20 cellular contexts compared by ENCODE assay signal in the genomic region with DNA sequence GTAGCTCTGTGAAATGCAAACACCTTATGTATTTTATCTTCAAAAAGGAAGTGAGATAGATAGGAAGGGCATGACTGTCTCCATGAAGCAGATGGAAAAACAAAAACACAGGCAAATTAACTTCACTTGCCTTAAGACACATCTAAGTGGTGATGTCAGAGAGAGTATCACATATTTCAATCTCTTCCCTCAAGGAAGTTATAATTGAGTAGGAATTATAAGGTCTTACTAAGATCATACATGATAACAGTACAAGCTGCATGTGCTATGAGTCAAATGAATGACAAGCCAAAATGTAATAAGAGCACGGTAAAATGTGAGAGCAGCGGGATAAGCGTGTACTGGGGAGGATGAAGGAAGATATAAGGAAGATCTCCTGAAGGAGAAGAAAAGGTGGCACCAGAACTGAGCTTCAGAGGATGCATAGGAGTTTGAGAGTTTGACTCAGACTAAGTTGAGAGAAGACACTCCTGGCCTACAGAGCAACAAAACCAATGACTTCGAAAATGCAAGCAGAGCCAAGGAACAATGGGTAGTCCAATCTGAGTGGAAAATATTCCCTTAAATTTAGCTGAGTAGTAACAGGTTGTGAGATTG. TPM values are rescaled to one million over a fixed set of nuclear protein-coding genes. Genes with fewer than 3 reads are reported as not detected.
DNase-seq lines count a peak whose midpoint lies in the region; ATAC-seq, FAIRE-seq and TF ChIP-seq lines count a peak whose summit lies in the region.
"Had no signal": no experiment of that assay in that cellular context is flagged by ENCODE, and none has a peak within 500 bp of the region (broad histone marks: within the 10 kb centered on the region; RNA-seq: fewer than 3 reads in every experiment).

No MANE protein-coding gene starts in this region.

- H3K23ac ChIP-seq in trophoblast cell (ENCODE audit: low read length): no peak overlapping the region

- peaks cover 2% of the 10 kb centered on the region for H3F3A ChIP-seq in SK-N-SH (replicated peaks; ENCODE audit: insufficient read depth)

- H4K8ac ChIP-seq in trophoblast cell (ENCODE audit: low read depth, low read length): no peak overlapping the region

- TF ChIP-seq CTCF in SK-N-SH (IDR thresholded peaks at IDR 0.05): no peak

- H3K79me2 ChIP-seq in SK-N-SH (ENCODE audit: insufficient read depth) (no peaks in the 10 kb centered on the region), trophoblast cell (ENCODE audit: control insufficient read depth, insufficient read depth, low read length, poor library complexity) (no peaks in the 10 kb centered on the region)

- H4K91ac ChIP-seq in trophoblast cell (ENCODE audit: low read depth, low read length): no peak overlapping the region

- no peak for TF ChIP-seq POLR2A in GM12891 (IDR thresholded peaks at IDR 0.05; ENCODE audit: low read depth, low read length)

- no peaks in the 10 kb centered on the region for H3K27me3 Mint-ChIP-seq in activated naive CD8-positive, alpha-beta T cell treated with anti-CD3 and anti-CD28 coated beads for 36 hours

- H3K36me3 ChIP-seq in SK-N-SH (replicated peaks in 1 of 2; ENCODE audit: control insufficient read depth in 1 of 2, insufficient read depth in 2 of 2, low read length in 1 of 2) (no peaks in the 10 kb centered on the region), trophoblast cell (ENCODE audit: control insufficient read depth in 1 of 2, insufficient read depth in 2 of 2, low read length in 2 of 2) (no peaks in the 10 kb centered on the region)
- H3K36me3 ChIP-seq: BE2C had no signal

- no peak overlapping the region for H3K9ac ChIP-seq in SK-N-SH
- no peak overlapping the region for H3K9ac ChIP-seq in trophoblast cell (ENCODE audit: low read length)

- no peak overlapping the region for H2BK12ac ChIP-seq in trophoblast cell (ENCODE audit: low read length)

- H4K20me1 ChIP-seq in SK-N-SH (ENCODE audit: insufficient read depth): no peaks in the 10 kb centered on the region

- no peak for ATAC-seq in HG02610 (IDR thresholded peaks at IDR 0.05; ENCODE audit: unreplicated experiment)

- no peak overlapping the region for H3K14ac ChIP-seq in trophoblast cell (ENCODE audit: low read length)

- FAIRE-seq in GM12891 (lab: Jason Lieb, UNC): peak; percentile 26
- FAIRE-seq: A204.1, GM18507 had no signal

- CTCF ChIA-PET in SK-N-SH (lab: Yijun Ruan, JAX): interaction anchor here (0.9 to 1.5 kb wide), 2 partner anchors 19 to 133 kb away, joined by 3 read pairs; no protein-coding TSS in a partner anchor

- peaks cover 3% of the 10 kb centered on the region for H3K4me1 Mint-ChIP-seq in activated naive CD8-positive, alpha-beta T cell treated with anti-CD3 and anti-CD28 coated beads for 36 hours

- DNase-seq in GM12891 (ENCODE audit: insufficient read length, low spot score) (no peak), SK-N-SH (no peak), epithelial cell of prostate (ENCODE audit: low read depth, low spot score) (peak; percentile 10), trophoblast cell (peak; percentile 27 to 87), AG20443 (ENCODE audit: low spot score) (no peak)
- DNase-seq in activated naive CD8-positive, alpha-beta T cell treated with anti-CD3 and anti-CD28 coated beads for 36 hours: no peak
- DNase-seq: BE2C, DMS79, GOT3, HCEC 1CT, KG1, NCI-H1105 treated with DMSO at 0.1 percent for 48 hours, NCI-H2029 treated with DMSO at 0.1 percent for 48 hours, NCI-H345, NCI-H524 treated with DMSO at 0.1 percent for 48 hours, Right ventricle myocardium superior had no signal

- H2BK120ac ChIP-seq in trophoblast cell (ENCODE audit: insufficient read depth, low read length, poor library complexity): no peak overlapping the region

- H3K9me3 ChIP-seq in SK-N-SH (no peaks in the 10 kb centered on the region), trophoblast cell (ENCODE audit: insufficient read depth, low read depth, low read length) (no peaks in the 10 kb centered on the region)
- H3K9me3 ChIP-seq: BE2C had no signal

- H3K4me1 ChIP-seq in SK-N-SH (ENCODE audit: control insufficient read depth in 1 of 2, insufficient read depth in 2 of 2, low read depth in 1 of 2, low read length in 1 of 2) (peaks cover 0 to 2% of the 10 kb centered on the region in 2 experiments; a peak in 2 of 4 replicates), trophoblast cell (ENCODE audit: control insufficient read depth in 1 of 2, insufficient read depth in 2 of 2, low read length in 2 of 2) (peaks cover 0 to 3% of the 10 kb centered on the region in 2 experiments)
- H3K4me1 ChIP-seq: BE2C had no signal

- H3K18ac ChIP-seq in trophoblast cell (ENCODE audit: low read length): no peak overlapping the region

- peak overlapping the region in 1 of 2 experiments; percentile 40; a peak in 2 of 4 replicates for H3K27ac ChIP-seq in SK-N-SH (ENCODE audit: low read depth in 2 of 2, low read length in 1 of 2)
- H3K27ac ChIP-seq in epithelial cell of prostate: no peak overlapping the region
- no peak overlapping the region for H3K27ac ChIP-seq in trophoblast cell (ENCODE audit: low read depth, low read length)
- H3K27ac ChIP-seq: HL-60 had no signal

- no peak overlapping the region for H3K4ac ChIP-seq in trophoblast cell (ENCODE audit: low read depth, low read length)

- H2AFZ ChIP-seq in SK-N-SH (ENCODE audit: low read depth) (no peak overlapping the region), trophoblast cell (ENCODE audit: insufficient read depth, low read length, poor library complexity) (no peak overlapping the region)

- H3K27me3 ChIP-seq in SK-N-SH (ENCODE audit: insufficient read depth): no peaks in the 10 kb centered on the region
- no peaks in the 10 kb centered on the region for H3K27me3 ChIP-seq in trophoblast cell (ENCODE audit: insufficient read depth, low read length)
- H3K27me3 ChIP-seq: BE2C had no signal

- H3K9me3 Mint-ChIP-seq in activated naive CD8-positive, alpha-beta T cell treated with anti-CD3 and anti-CD28 coated beads for 36 hours: no peaks in the 10 kb centered on the region

- H3K4me2 ChIP-seq in SK-N-SH: no peak overlapping the region
- no peak overlapping the region for H3K4me2 ChIP-seq in trophoblast cell (ENCODE audit: low read length)

- no peaks in the 10 kb centered on the region for H3K9me2 ChIP-seq in SK-N-SH

- POLR2A ChIA-PET in SK-N-SH (lab: Yijun Ruan, JAX): no interaction called here

- no peak overlapping the region for H3K27ac Mint-ChIP-seq in activated naive CD8-positive, alpha-beta T cell treated with anti-CD3 and anti-CD28 coated beads for 36 hours

- H3K4me3 Mint-ChIP-seq in activated naive CD8-positive, alpha-beta T cell treated with anti-CD3 and anti-CD28 coated beads for 36 hours: no peak overlapping the region

- H3K4me3 ChIP-seq in SK-N-SH (ENCODE audit: low read depth in 2 of 2, low read length in 1 of 2) (no peak overlapping the region), trophoblast cell (ENCODE audit: low read depth, low read length) (no peak overlapping the region)

- H2AK5ac ChIP-seq in trophoblast cell (ENCODE audit: low read length): no peak overlapping the region

- no peaks in the 10 kb centered on the region for H3K79me1 ChIP-seq in trophoblast cell (ENCODE audit: low read length)

- H3K36me3 Mint-ChIP-seq in activated naive CD8-positive, alpha-beta T cell treated with anti-CD3 and anti-CD28 coated beads for 36 hours: no peaks in the 10 kb centered on the region

- no peak for TF ChIP-seq EP300 in SK-N-SH (IDR thresholded peaks at IDR 0.05; ENCODE audit: borderline replicate concordance in 1 of 2, low read depth in 1 of 2, low read length in 1 of 2)

- TF ChIP-seq RAD21 in SK-N-SH (IDR thresholded peaks at IDR 0.05; ENCODE audit: low read length): no peak

- no peak overlapping the region for H4K12ac ChIP-seq in trophoblast cell (ENCODE audit: low read depth, low read length)

- WGBS in SK-N-SH (ENCODE audit: low lambda C conversion rate): 59% methylated on average over 4 of the region's 4 CpGs
- WGBS in trophoblast cell (ENCODE audit: extremely low coverage, insufficient coverage, insufficient read length): no CpG with 5 or more reads among the region's 4 CpGs

- no peak overlapping the region for H2BK5ac ChIP-seq in trophoblast cell (ENCODE audit: low read depth, low read length, poor library complexity)

TF ChIP-seq in GM12891, 5 proteins besides CTCF, POLR2A, EP300 and RAD21:
- TF ChIP-seq POLR2AphosphoS5 (IDR thresholded peaks at IDR 0.05; ENCODE audit: low read depth, low read length) (no peak), POU2F2 (IDR thresholded peaks at IDR 0.05; ENCODE audit: low read depth, low read length) (no peak), SPI1 (IDR thresholded peaks at IDR 0.05; ENCODE audit: low read depth, low read length) (no peak), TAF1 (IDR thresholded peaks at IDR 0.05; ENCODE audit: low read depth, low read length) (no peak), PAX5 (IDR thresholded peaks at IDR 0.05; ENCODE audit: insufficient read depth, low read length, severe bottlenecking) (no peak)

TF ChIP-seq in SK-N-SH, 30 proteins besides CTCF, POLR2A, EP300 and RAD21:
- TF ChIP-seq FOXM1 (IDR thresholded peaks at IDR 0.05; ENCODE audit: low read depth) (no peak), JUND (IDR thresholded peaks at IDR 0.05) (peak; percentile 17; the same call in 1 of the 2 replicates), TCF12 (IDR thresholded peaks at IDR 0.05) (peak; percentile 34; the same call in 1 of the 2 replicates), GABPA (IDR thresholded peaks at IDR 0.05; ENCODE audit: low read depth) (no peak), NFIC (IDR thresholded peaks at IDR 0.05; ENCODE audit: borderline replicate concordance) (0 out of 2 replicates have a peak, but pooled peaks have one; percentile 8)
- TF ChIP-seq, protein P1, sequence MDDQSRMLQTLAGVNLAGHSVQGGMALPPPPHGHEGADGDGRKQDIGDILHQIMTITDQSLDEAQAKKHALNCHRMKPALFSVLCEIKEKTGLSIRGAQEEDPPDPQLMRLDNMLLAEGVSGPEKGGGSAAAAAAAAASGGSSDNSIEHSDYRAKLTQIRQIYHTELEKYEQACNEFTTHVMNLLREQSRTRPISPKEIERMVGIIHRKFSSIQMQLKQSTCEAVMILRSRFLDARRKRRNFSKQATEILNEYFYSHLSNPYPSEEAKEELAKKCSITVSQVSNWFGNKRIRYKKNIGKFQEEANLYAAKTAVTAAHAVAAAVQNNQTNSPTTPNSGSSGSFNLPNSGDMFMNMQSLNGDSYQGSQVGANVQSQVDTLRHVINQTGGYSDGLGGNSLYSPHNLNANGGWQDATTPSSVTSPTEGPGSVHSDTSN (IDR thresholded peaks at IDR 0.05): peak; percentile 33
TF ChIP-seq in SK-N-SH: peak in this region for 4.

RNA-seq across cellular contexts. Expression of a gene that starts 43.3 kb away (rescaled TPM):
- 16.5 TPM for polyA plus RNA-seq in GM12891 (2012; ENCODE audit: low read depth, missing spikeins)
- polyA plus RNA-seq in SK-N-SH (2012; rRNA removed): 14.8 and 20.0 TPM in 2 replicates
- polyA plus RNA-seq in SK-N-SH (2012; cell fraction: cytosol; rRNA removed): 22.1 and 24.6 TPM in 2 replicates
- 9.7 and 28.0 TPM in 2 replicates for polyA plus RNA-seq in SK-N-SH (2012; cell fraction: nucleus; rRNA removed)
- polyA plus RNA-seq in trophoblast cell (2013): 21.4 and 21.7 TPM in 2 replicates
- total RNA-seq in activated naive CD8-positive, alpha-beta T cell treated with anti-CD3 and anti-CD28 coated beads for 36 hours: 10 to 100 TPM; 14.3 to 14.7 TPM

Comparison
In these comparisons a context has a peak if more than half of its experiments do, and no peak if none do; other contexts are left out.
1. DNase-seq: peak in epithelial cell of prostate (single experiment) and trophoblast cell (2 of 2); none in GM12891 (single experiment), SK-N-SH (single experiment), activated naive CD8-positive, alpha-beta T cell treated with anti-CD3 and anti-CD28 coated beads for 36 hours (single experiment) and AG20443 (single experiment).